8 cellular contexts compared by ENCODE assay signal in the genomic region with DNA sequence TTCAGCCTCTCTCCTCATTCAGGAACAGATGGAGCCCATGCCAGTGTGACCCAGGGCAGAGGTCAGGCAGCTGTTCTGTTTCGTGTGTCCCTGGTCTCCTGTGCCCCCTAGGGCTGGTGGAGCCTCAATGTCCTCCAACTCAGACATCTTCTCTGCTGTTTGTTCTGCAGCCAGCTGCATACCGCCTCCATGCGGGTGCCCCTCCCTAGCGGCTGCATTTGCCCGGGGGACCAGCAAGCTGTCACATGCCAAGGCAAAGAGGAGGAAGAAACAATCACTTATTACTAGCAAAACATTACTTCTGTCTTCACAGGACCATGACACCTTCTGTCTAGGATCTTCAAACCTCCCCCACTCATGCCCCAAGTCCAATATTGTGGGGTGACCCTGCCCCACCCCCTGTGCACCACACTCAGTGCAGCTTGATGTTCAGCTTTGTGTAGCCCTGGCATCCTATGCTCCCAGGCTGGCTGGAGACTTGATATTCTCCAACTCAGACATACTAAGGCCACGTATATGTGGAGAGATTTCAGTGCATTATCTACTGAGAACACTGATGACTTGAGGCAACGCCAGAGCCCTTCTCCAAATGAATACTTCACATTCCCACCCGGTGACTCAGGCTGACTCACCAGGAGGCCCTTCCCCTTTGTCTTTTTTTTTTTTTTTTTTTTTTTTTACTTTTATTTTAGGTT.
DNase-seq lines count a peak whose midpoint lies in the region; ATAC-seq and TF ChIP-seq lines count a peak whose summit lies in the region.

No MANE protein-coding gene starts in this region.

- no peak for TF ChIP-seq POLR2A in body of pancreas (IDR thresholded peaks at IDR 0.05)
- TF ChIP-seq POLR2A in Peyer's patch (IDR thresholded peaks at IDR 0.05): no peak

- no peaks in the 10 kb centered on the region for H3K4me1 Mint-ChIP-seq in natural killer cell

- H3K4me3 ChIP-seq in AG04449 (ENCODE audit: low read depth, low read length): no peak overlapping the region
- no peak overlapping the region for H3K4me3 ChIP-seq in body of pancreas
- no peak overlapping the region for H3K4me3 ChIP-seq in kidney epithelial cell (ENCODE audit: low read depth, low read length)
- no peak overlapping the region for H3K4me3 ChIP-seq in Peyer's patch

- intact Hi-C loops in body of pancreas (cut with DNase I): no loop called here
- intact Hi-C loops in natural killer cell (cut with micrococcal nuclease): no loop called here

- H3K27ac Mint-ChIP-seq in natural killer cell: no peak overlapping the region

- H3K27me3 Mint-ChIP-seq in natural killer cell (ENCODE audit: low read depth in 2 of 2): no peaks in the 10 kb centered on the region

- H3K36me3 Mint-ChIP-seq in natural killer cell: no peaks in the 10 kb centered on the region

- H3K9me3 Mint-ChIP-seq in natural killer cell: no peaks in the 10 kb centered on the region

- POLR2A ChIA-PET in AG04449 (lab: Yijun Ruan, JAX): interaction anchor here (0.9 kb wide), 1 partner anchor 18 kb away, joined by 3 read pairs; no protein-coding TSS in a partner anchor

- no peak overlapping the region for H3K4me3 Mint-ChIP-seq in natural killer cell

- H3K27ac ChIP-seq in body of pancreas (peak overlapping the region in 1 of 4 donors; percentile 38), Peyer's patch (no peak overlapping the region)

- 20 to 33% methylated on average over 8 of the region's 8 CpGs for WGBS in body of pancreas, 2 donors

- TF ChIP-seq CTCF in AG04449 (IDR thresholded peaks at IDR 0.05; ENCODE audit: insufficient read depth, low read length, missing control alignments) (no peak), body of pancreas (IDR thresholded peaks at IDR 0.05) (no peak), kidney epithelial cell (IDR thresholded peaks at IDR 0.05; ENCODE audit: insufficient read depth, low read length, poor library complexity, severe bottlenecking) (peak; percentile 19), natural killer cell (IDR thresholded peaks at IDR 0.05) (no peak), Peyer's patch (IDR thresholded peaks at IDR 0.05) (no peak)

- H3K27me3 ChIP-seq in body of pancreas: no peaks in the 10 kb centered on the region
- no peaks in the 10 kb centered on the region for H3K27me3 ChIP-seq in kidney epithelial cell (ENCODE audit: control insufficient read depth, insufficient read depth, low read length)
- H3K27me3 ChIP-seq in Peyer's patch: no peaks in the 10 kb centered on the region

- CTCF ChIA-PET in AG04449 (lab: Yijun Ruan, JAX): interaction anchor here (0.8 to 1.6 kb wide), 2 partner anchors 8 to 57 kb away, joined by 4 read pairs; no protein-coding TSS in a partner anchor

- H3K9me3 ChIP-seq in body of pancreas: no peaks in the 10 kb centered on the region
- H3K9me3 ChIP-seq in Peyer's patch: no peaks in the 10 kb centered on the region

- no peaks in the 10 kb centered on the region for H3K4me1 ChIP-seq in body of pancreas
- H3K4me1 ChIP-seq in Peyer's patch: no peaks in the 10 kb centered on the region

- H3K36me3 ChIP-seq in body of pancreas (replicated peaks in 1 of 2; ENCODE audit: insufficient read depth in 1 of 2, low read depth in 2 of 2) (no peaks in the 10 kb centered on the region), kidney epithelial cell (ENCODE audit: control insufficient read depth, insufficient read depth, low read length) (no peaks in the 10 kb centered on the region), Peyer's patch (no peaks in the 10 kb centered on the region)

- DNase-seq in AG04449 (ENCODE audit: low read depth, low spot score) (peak; percentile 79), HS-5 (ENCODE audit: low read depth) (peak; percentile 67), body of pancreas (peak; percentile 24 to 60 (median 44)), kidney epithelial cell (ENCODE audit: low read depth) (peak; percentile 94), natural killer cell (no peak), Peyer's patch (no peak), NCI-H1092 (lab: John Stamatoyannopoulos, UW) (no peak), COR-L47 (lab: John Stamatoyannopoulos, UW) (no peak)

- ATAC-seq in body of pancreas (peak; percentile 73), natural killer cell (no peak)

Comparison
In these comparisons a context has a peak if more than half of its experiments do, and no peak if none do; other contexts are left out.
1. DNase-seq: peak in AG04449 (single experiment), HS-5 (single experiment), body of pancreas (4 of 4) and kidney epithelial cell (single experiment); none in natural killer cell (single experiment), Peyer's patch (0 of 3), NCI-H1092 (single experiment) and COR-L47 (single experiment).